Comparison of ENCODE assay signal across 1 cellular context in genomic region chr1:148522561-148523204, GRCh38.
A peak's percentile ranks its signal among the peaks of the same experiment; 100 is the strongest.
TF ChIP-seq lines count a peak whose summit lies in the region.
"Not testable (repeated sequence)": the region's sequence is repeated elsewhere in the genome, so short reads cannot be mapped to it uniquely, and the experiment has no call there.

No MANE protein-coding gene starts in this region.

TF ChIP-seq in A549, 52 proteins besides CTCF, POLR2A, EP300 and RAD21 (continued from another document):
- TF ChIP-seq FOSL2 (IDR thresholded peaks at IDR 0.05) = not testable (repeated sequence)
- TF ChIP-seq FOSL2 (CRISPR knock-in tag; IDR thresholded peaks at IDR 0.05) = peak; percentile 81
- peak; percentile 42; the same call in 1 of the 2 replicates for TF ChIP-seq RFX5 (IDR thresholded peaks at IDR 0.05)
- peak; percentile 87 for TF ChIP-seq REST (IDR thresholded peaks at IDR 0.05)
- peak; percentile 91 for TF ChIP-seq ATOH8 (CRISPR knock-in tag; IDR thresholded peaks at IDR 0.05; ENCODE audit: low read depth)
